27 cellular contexts compared by ENCODE assay signal in the genomic region with DNA sequence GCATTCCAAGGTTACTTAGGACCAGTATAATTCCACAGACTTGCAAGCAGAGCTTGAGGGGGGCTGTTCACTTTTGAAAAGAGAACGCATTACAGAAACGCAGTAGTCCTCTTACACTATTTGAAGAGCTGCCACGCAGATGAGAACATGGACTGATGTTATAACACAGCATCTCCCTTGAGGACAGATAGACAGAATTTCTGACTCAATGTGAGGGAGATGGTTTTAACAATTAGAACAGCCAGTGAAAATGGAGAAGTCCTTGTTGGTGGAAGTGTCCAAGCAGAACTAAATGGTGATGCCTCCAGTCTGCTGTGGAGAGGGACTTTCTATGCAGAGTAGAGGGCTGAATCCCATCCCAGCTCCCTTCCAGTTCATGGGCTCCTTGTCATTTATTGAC.
"Had no signal": no experiment of that assay in that cellular context is flagged by ENCODE, and none has a peak within 500 bp of the region (broad histone marks: within the 10 kb centered on the region; RNA-seq: fewer than 3 reads in every experiment).

No MANE protein-coding gene starts in this region.

- H3K27ac Mint-ChIP-seq: activated naive CD8-positive, alpha-beta T cell had no signal

- H3K4me1 ChIP-seq: prostate gland, sigmoid colon had no signal

- FAIRE-seq: bronchial epithelial cell, colon, endometrium, keratinocyte, pancreas, small intestine had no signal

- H3K27ac ChIP-seq: epithelial cell of prostate, gastroesophageal sphincter, hepatocyte, pancreas, prostate gland, sigmoid colon, tibial nerve had no signal

- H3K9me3 ChIP-seq: gastroesophageal sphincter, pancreas, prostate gland, sigmoid colon, tibial nerve had no signal

- H3K4me2 ChIP-seq: hepatocyte had no signal

- H3K4me3 ChIP-seq: gastroesophageal sphincter, hepatocyte, pancreas, prostate gland, sigmoid colon, tibial nerve had no signal

- H3K4me3 Mint-ChIP-seq: activated naive CD8-positive, alpha-beta T cell; naive B cell had no signal

- H3K9me3 Mint-ChIP-seq: naive B cell had no signal

- H3K27me3 ChIP-seq: gastroesophageal sphincter, hepatocyte, pancreas, sigmoid colon, tibial nerve had no signal

- H3K27me3 Mint-ChIP-seq: activated naive CD8-positive, alpha-beta T cell; naive B cell had no signal

- H2AFZ ChIP-seq: hepatocyte had no signal

- ATAC-seq: gastroesophageal sphincter, left cardiac atrium, left ventricle myocardium superior had no signal

- DNase-seq: activated CD4-positive, alpha-beta T cell treated with anti-CD3 and anti-CD28 coated beads for 4 hours; activated CD4-positive, alpha-beta T cell treated with anti-CD3 and anti-CD28 coated beads, Interleukin-2, amount 50 U/mL, for 4 hours; activated effector memory CD4-positive, alpha-beta T cell treated with Interleukin-2 at 50 U/mL for 16 hours; activated naive CD4-positive, alpha-beta T cell treated with Interleukin-2 at 50 U/mL for 16 hours; activated T-cell treated with anti-CD3 and anti-CD28 coated beads for 4 hours; anterior cingulate cortex; effector CD8-positive, alpha-beta T cell; left cardiac atrium; left ventricle myocardium superior; naive B cell; retina; sigmoid colon; small intestine; stimulated activated CD4-positive, alpha-beta T cell treated with anti-CD3 and anti-CD28 coated beads, Interleukin-4, amount 100 ng/mL, for 4 hours; stimulated activated CD8-positive, alpha-beta memory T cell treated with anti-CD3 and anti-CD28 coated beads, Interleukin-4, amount 100 ng/mL, for 48 hours; stimulated activated naive CD4-positive, alpha-beta T cell had no signal
